In genomic region chr7:120925392-120925791, GRCh38 we compare ENCODE assay signal across 27 cellular contexts.
"Had no signal": no experiment of that assay in that cellular context is flagged by ENCODE, and none has a peak within 500 bp of the region (broad histone marks: within the 10 kb centered on the region; RNA-seq: fewer than 3 reads in every experiment).

No MANE protein-coding gene starts in this region.

- H3K9me3 ChIP-seq: MG63 had no signal

- H3K27me3 ChIP-seq: brain microvascular endothelial cell, cardiac muscle cell, MG63, SJCRH30 had no signal

- H3K9ac ChIP-seq: KMS-11 had no signal

- H3K4me3 ChIP-seq: cardiac muscle cell, MG63, SJCRH30 had no signal

- H3K27ac ChIP-seq: brain microvascular endothelial cell, cardiac muscle cell, KMS-11, RWPE1, SJCRH30 had no signal

- DNase-seq: activated B cell treated with CpG ODN at 0.5 μM for 24 hours; activated CD4-positive, alpha-beta memory T cell treated with anti-CD3 and anti-CD28 coated beads for 36 hours; activated CD4-positive, alpha-beta T cell treated with anti-CD3 and anti-CD28 coated beads, Interleukin-2, amount 10 ng/mL, durations not matched to agents 7 days and 5 days; activated CD8-positive, alpha-beta memory T cell treated with anti-CD3 and anti-CD28 coated beads for 24 hours; activated gamma-delta T cell; activated naive CD4-positive, alpha-beta T cell treated with anti-CD3 and anti-CD28 coated beads for 36 hours; activated naive CD8-positive, alpha-beta T cell treated with anti-CD3 and anti-CD28 coated beads for 36 hours; activated T-cell treated with anti-CD3 and anti-CD28 coated beads for 4 hours; activated T-cell treated with anti-CD3 and anti-CD28 coated beads, Interleukin-2, amount 50 U/mL, for 48 hours; brain microvascular endothelial cell; MG63; MV-4-11; NCI-H1105; NCI-H1436; NCI-H1694 treated with DMSO at 0.1 percent for 48 hours; NCI-H2029 treated with DMSO at 0.1 percent for 48 hours; NCI-H345; NCI-H510A treated with DMSO at 0.1 percent for 48 hours; NCI-H69; NK-92 treated with Interleukin-12 subunit alpha and Interleukin-12 subunit beta, amount 100 ng/mL, for 24 hours; OCI-M1; Right ventricle myocardium superior; SJCRH30 had no signal

- H3K36me3 ChIP-seq: brain microvascular endothelial cell, cardiac muscle cell, MG63, SJCRH30 had no signal

- ATAC-seq: Panc1 had no signal

- H3K4me2 ChIP-seq: KMS-11 had no signal
